In the genomic region with DNA sequence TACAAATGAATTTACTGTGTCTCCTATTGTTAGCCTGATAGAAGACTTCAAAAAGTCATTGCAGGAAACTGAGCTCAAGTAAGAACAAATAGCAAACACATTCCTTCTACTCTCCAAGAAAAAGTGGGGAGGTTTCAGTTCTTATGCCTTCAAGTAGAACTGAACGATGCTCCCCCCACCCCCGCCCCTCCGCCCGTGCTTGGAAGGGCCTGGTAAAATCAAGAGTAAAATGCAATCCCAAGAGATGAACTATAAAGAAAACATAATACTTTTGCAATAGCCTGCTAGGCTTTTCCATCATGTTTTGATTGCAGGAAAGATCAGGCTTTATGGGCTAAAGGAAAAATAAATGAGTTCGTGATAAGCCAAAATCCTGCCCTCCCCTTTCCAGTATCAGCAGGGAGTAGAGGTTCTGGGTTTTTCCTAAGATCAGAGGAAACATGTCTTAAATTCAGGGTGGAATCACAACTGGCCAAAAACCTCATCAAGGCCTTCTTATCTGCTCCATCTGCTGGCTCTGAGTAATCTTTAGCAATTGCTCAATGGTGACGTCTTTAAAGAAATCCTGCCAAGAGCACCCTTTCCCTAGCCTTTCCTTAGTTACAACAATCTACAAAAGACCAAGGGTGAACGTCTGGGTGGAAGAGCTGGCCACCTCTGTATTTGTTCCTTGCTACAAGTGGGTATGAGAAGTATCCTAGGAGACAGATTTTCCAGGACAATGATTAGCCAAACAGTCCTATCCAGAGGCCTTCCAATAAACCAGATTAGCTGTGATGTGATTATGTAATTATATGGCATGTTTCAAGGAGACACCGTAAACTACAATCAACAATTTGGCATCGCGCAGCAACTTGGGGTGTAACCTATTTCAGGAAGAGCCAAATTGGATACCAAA, we compare ENCODE assay signal across 8 cellular contexts.
A peak's percentile ranks its signal among the peaks of the same experiment; 100 is the strongest.
DNase-seq lines count a peak whose midpoint lies in the region; ATAC-seq and TF ChIP-seq lines count a peak whose summit lies in the region.

No MANE protein-coding gene starts in this region.

- peak overlapping the region; percentile 84 for H3K27ac Mint-ChIP-seq in osteocyte (ENCODE audit: unreplicated experiment)
- no peak overlapping the region for H3K27ac Mint-ChIP-seq in activated T-helper 1 cell treated with anti-CD3 and anti-CD28 coated beads, Interleukin-12 subunit alpha, Interleukin-12 subunit beta, Interleukin-2, Interleukin-4 antibody, amounts not matched to agents 30 ng/mL and 10 ng/mL and 1 ng/mL, durations not matched to agents 14 hours and 24 hours and 36 hours

- peak overlapping the region; percentile 63 for H3K27ac ChIP-seq in epithelial cell of prostate

- no peak for TF ChIP-seq CTCF in osteocyte (IDR thresholded peaks at IDR 0.05)

- H3K36me3 Mint-ChIP-seq in osteocyte (ENCODE audit: unreplicated experiment): no peaks in the 10 kb centered on the region
- H3K36me3 Mint-ChIP-seq in activated T-helper 1 cell treated with anti-CD3 and anti-CD28 coated beads, Interleukin-12 subunit alpha, Interleukin-12 subunit beta, Interleukin-2, Interleukin-4 antibody, amounts not matched to agents 30 ng/mL and 10 ng/mL and 1 ng/mL, durations not matched to agents 14 hours and 24 hours and 36 hours (ENCODE audit: low read depth): peaks cover 3% of the 10 kb centered on the region

- H3K4me3 Mint-ChIP-seq in osteocyte (ENCODE audit: unreplicated experiment): no peak overlapping the region
- no peak overlapping the region for H3K4me3 Mint-ChIP-seq in activated T-helper 1 cell treated with anti-CD3 and anti-CD28 coated beads, Interleukin-12 subunit alpha, Interleukin-12 subunit beta, Interleukin-2, Interleukin-4 antibody, amounts not matched to agents 30 ng/mL and 10 ng/mL and 1 ng/mL, durations not matched to agents 14 hours and 24 hours and 36 hours

- H3K27me3 Mint-ChIP-seq in osteocyte (ENCODE audit: unreplicated experiment): no peaks in the 10 kb centered on the region
- no peaks in the 10 kb centered on the region for H3K27me3 Mint-ChIP-seq in activated T-helper 1 cell treated with anti-CD3 and anti-CD28 coated beads, Interleukin-12 subunit alpha, Interleukin-12 subunit beta, Interleukin-2, Interleukin-4 antibody, amounts not matched to agents 30 ng/mL and 10 ng/mL and 1 ng/mL, durations not matched to agents 14 hours and 24 hours and 36 hours (ENCODE audit: insufficient read depth)

- intact Hi-C loops in activated T-helper 1 cell treated with anti-CD3 and anti-CD28 coated beads, Interleukin-12 subunit alpha, Interleukin-12 subunit beta, Interleukin-2, Interleukin-4 antibody, amounts not matched to agents 30 ng/mL and 10 ng/mL and 1 ng/mL, durations not matched to agents 14 hours and 24 hours and 36 hours (cut with micrococcal nuclease): no loop called here

- DNase-seq in DMS 273 treated with DMSO at 0.1 percent for 48 hours (lab: John Stamatoyannopoulos, UW) (peak; percentile 36), NCI-H82 treated with DMSO at 0.1 percent for 48 hours (lab: John Stamatoyannopoulos, UW; ENCODE audit: unreplicated experiment) (peak; percentile 74), epithelial cell of prostate (ENCODE audit: low read depth, low spot score) (peak; percentile 60), osteocyte (ENCODE audit: extremely low spot score, unreplicated experiment) (no peak), NCI-H526 (lab: John Stamatoyannopoulos, UW) (no peak)
- DNase-seq in activated T-helper 1 cell treated with anti-CD3 and anti-CD28 coated beads, Interleukin-12 subunit alpha, Interleukin-12 subunit beta, Interleukin-2, Interleukin-4 antibody, amounts not matched to agents 30 ng/mL and 10 ng/mL and 1 ng/mL, durations not matched to agents 14 hours and 24 hours and 36 hours (ENCODE audit: low spot score): no peak
- DNase-seq in central memory CD4-positive, alpha-beta T cell: no peak

- H3K9me3 Mint-ChIP-seq in osteocyte (ENCODE audit: unreplicated experiment): no peaks in the 10 kb centered on the region
- peaks cover 7% of the 10 kb centered on the region for H3K9me3 Mint-ChIP-seq in activated T-helper 1 cell treated with anti-CD3 and anti-CD28 coated beads, Interleukin-12 subunit alpha, Interleukin-12 subunit beta, Interleukin-2, Interleukin-4 antibody, amounts not matched to agents 30 ng/mL and 10 ng/mL and 1 ng/mL, durations not matched to agents 14 hours and 24 hours and 36 hours

- peaks cover 15% of the 10 kb centered on the region for H3K4me1 Mint-ChIP-seq in osteocyte (ENCODE audit: unreplicated experiment)
- peaks cover 9% of the 10 kb centered on the region for H3K4me1 Mint-ChIP-seq in activated T-helper 1 cell treated with anti-CD3 and anti-CD28 coated beads, Interleukin-12 subunit alpha, Interleukin-12 subunit beta, Interleukin-2, Interleukin-4 antibody, amounts not matched to agents 30 ng/mL and 10 ng/mL and 1 ng/mL, durations not matched to agents 14 hours and 24 hours and 36 hours (ENCODE audit: low read depth)

- ATAC-seq in GM21515 (IDR thresholded peaks at IDR 0.05; ENCODE audit: unreplicated experiment): no peak

Comparison
In these comparisons a context has a peak if more than half of its experiments do, and no peak if none do; other contexts are left out.
1. DNase-seq: peak in DMS 273 treated with DMSO at 0.1 percent for 48 hours (single experiment), NCI-H82 treated with DMSO at 0.1 percent for 48 hours (single experiment) and epithelial cell of prostate (single experiment); none in osteocyte (single experiment), activated T-helper 1 cell treated with anti-CD3 and anti-CD28 coated beads, Interleukin-12 subunit alpha, Interleukin-12 subunit beta, Interleukin-2, Interleukin-4 antibody, amounts not matched to agents 30 ng/mL and 10 ng/mL and 1 ng/mL, durations not matched to agents 14 hours and 24 hours and 36 hours (single experiment), NCI-H526 (0 of 2) and central memory CD4-positive, alpha-beta T cell (single experiment).